Comparison of ENCODE assay signal across 10 cellular contexts in genomic region chr4:2862528-2862927, GRCh38. TPM values are rescaled to one million over a fixed set of nuclear protein-coding genes. Genes with fewer than 3 reads are reported as not detected.
DNase-seq lines count a peak whose midpoint lies in the region; ATAC-seq, FAIRE-seq and TF ChIP-seq lines count a peak whose summit lies in the region.
"Had no signal": no experiment of that assay in that cellular context is flagged by ENCODE, and none has a peak within 500 bp of the region (broad histone marks: within the 10 kb centered on the region; RNA-seq: fewer than 3 reads in every experiment).

No MANE protein-coding gene starts in this region.

- no peaks in the 10 kb centered on the region for H3K27me3 ChIP-seq in CD8-positive, alpha-beta memory T cell (ENCODE audit: insufficient read depth, low read length, poor library complexity, severe bottlenecking)
- H3K27me3 ChIP-seq in MG63, result no peaks in the 10 kb centered on the region
- no peaks in the 10 kb centered on the region for H3K27me3 ChIP-seq in endothelial cell of umbilical vein (ENCODE audit: control insufficient read depth in 2 of 2, insufficient read depth in 2 of 2, low read length in 2 of 2)
- H3K27me3 ChIP-seq in neural progenitor cell, result no peaks in the 10 kb centered on the region

- H3K4me1 Mint-ChIP-seq in CD8-positive, alpha-beta memory T cell, result peaks cover 78 to 94% (median 93%) of the 10 kb centered on the region in 3 donors
- peaks cover 41% of the 10 kb centered on the region for H3K4me1 Mint-ChIP-seq in neural progenitor cell
- peaks cover 63% of the 10 kb centered on the region for H3K4me1 Mint-ChIP-seq in activated naive CD4-positive, alpha-beta T cell treated with anti-CD3 and anti-CD28 coated beads, Interleukin-2, amount 10 ng/mL, durations not matched to agents 7 days and 5 days

- H3K9me1 ChIP-seq in endothelial cell of umbilical vein (replicated peaks; ENCODE audit: control insufficient read depth, extremely low read depth, insufficient read depth, low read length), result no peaks in the 10 kb centered on the region

- peaks cover 54% of the 10 kb centered on the region for H3K4me1 ChIP-seq in CD8-positive, alpha-beta memory T cell (ENCODE audit: insufficient read depth, low read length)
- H3K4me1 ChIP-seq in endothelial cell of umbilical vein (ENCODE audit: control insufficient read depth, extremely low read depth, insufficient read depth, low read length) (peaks cover 62% of the 10 kb centered on the region), neural progenitor cell (peaks cover 43% of the 10 kb centered on the region)

- intact Hi-C loops in endothelial cell of umbilical vein (cut with micrococcal nuclease), result no loop called here
- intact Hi-C loops in posterior cingulate gyrus (cut with DNase I), result no loop called here

- no peak for TF ChIP-seq CTCF in endothelial cell of umbilical vein (IDR thresholded peaks at IDR 0.05; ENCODE audit: extremely low read depth in 1 of 2, insufficient read depth in 1 of 2, low read depth in 1 of 2, low read length in 2 of 2)
- TF ChIP-seq CTCF in neural progenitor cell (IDR thresholded peaks at IDR 0.05), result no peak

- DNase-seq in CD8-positive, alpha-beta memory T cell, result no peak
- DNase-seq in MG63, result peak; percentile 13
- peak; percentile 47 for DNase-seq in endothelial cell of umbilical vein (ENCODE audit: low read depth, low spot score)
- DNase-seq in neural progenitor cell (ENCODE audit: low spot score), result peak; percentile 31
- DNase-seq in posterior cingulate gyrus, result no peak
- no peak for DNase-seq in activated CD4-positive, alpha-beta T cell treated with anti-CD3 and anti-CD28 coated beads for 48 hours
- no peak for DNase-seq in activated naive CD4-positive, alpha-beta T cell treated with anti-CD3 and anti-CD28 coated beads, Interleukin-2, amount 10 ng/mL, durations not matched to agents 7 days and 5 days

- dilution Hi-C loops in endothelial cell of umbilical vein (cut with MboI; ENCODE audit: extremely low pct_ligation_motif_present, low sequenced_read_pairs), result no loop called here

- CTCF ChIA-PET in CD8-positive, alpha-beta memory T cell (lab: Charles Lee), result interaction anchor here (1.1 to 1.4 kb wide), 2 partner anchors 48 to 99 kb away, joined by 3 read pairs; no protein-coding TSS in a partner anchor
- CTCF ChIA-PET in endothelial cell of umbilical vein (lab: Charles Lee), result interaction anchor here (0.8 to 3.9 kb wide), 5 partner anchors 11 to 99 kb away, joined by 3 to 21 read pairs (median 4); no protein-coding TSS in a partner anchor
- CTCF ChIA-PET in activated naive CD4-positive, alpha-beta T cell treated with anti-CD3 and anti-CD28 coated beads, Interleukin-2, amount 10 ng/mL, durations not matched to agents 7 days and 5 days (lab: Charles Lee), result interaction anchor here (0.8 kb wide), 1 partner anchor 21 kb away, joined by 3 read pairs; no protein-coding TSS in a partner anchor

- H3F3A ChIP-seq in neural progenitor cell (ENCODE audit: low read depth), result peaks cover 20% of the 10 kb centered on the region

- no peak overlapping the region for H3K27ac ChIP-seq in CD8-positive, alpha-beta memory T cell (ENCODE audit: low read depth, low read length)
- H3K27ac ChIP-seq in endothelial cell of umbilical vein (ENCODE audit: insufficient read depth, low read depth, low read length), result no peak overlapping the region
- no peak overlapping the region for H3K27ac ChIP-seq in neural progenitor cell
- H3K27ac ChIP-seq: epithelial cell of prostate had no signal

- no peaks in the 10 kb centered on the region for H3K9me3 Mint-ChIP-seq in CD8-positive, alpha-beta memory T cell
- H3K9me3 Mint-ChIP-seq in neural progenitor cell, result peaks cover under 1% of the 10 kb centered on the region
- peaks cover 8% of the 10 kb centered on the region for H3K9me3 Mint-ChIP-seq in activated naive CD4-positive, alpha-beta T cell treated with anti-CD3 and anti-CD28 coated beads, Interleukin-2, amount 10 ng/mL, durations not matched to agents 7 days and 5 days

- BruUV-seq in endothelial cell of umbilical vein (replicated peaks; lab: Mats Ljungman, UMichigan), result no TSS peak

- no peak overlapping the region for H2AFZ ChIP-seq in endothelial cell of umbilical vein (ENCODE audit: low read depth, low read length)
- H2AFZ ChIP-seq in neural progenitor cell (replicated peaks), result no peak overlapping the region

- no peak for ATAC-seq in activated CD4-positive, CD25-positive, alpha-beta regulatory T cell treated with anti-CD3 and anti-CD28 coated beads, Interleukin-2, amount 50 U/mL, for 24 hours

- H3K27me3 Mint-ChIP-seq in CD8-positive, alpha-beta memory T cell, result no peaks in the 10 kb centered on the region
- peaks cover 2% of the 10 kb centered on the region for H3K27me3 Mint-ChIP-seq in neural progenitor cell (ENCODE audit: insufficient read depth, low read depth)
- no peaks in the 10 kb centered on the region for H3K27me3 Mint-ChIP-seq in activated naive CD4-positive, alpha-beta T cell treated with anti-CD3 and anti-CD28 coated beads, Interleukin-2, amount 10 ng/mL, durations not matched to agents 7 days and 5 days

- FAIRE-seq in endothelial cell of umbilical vein (lab: Jason Lieb, UNC), result peak; percentile 35
- FAIRE-seq: TTC549 had no signal

- H4K20me1 ChIP-seq in endothelial cell of umbilical vein (replicated peaks; ENCODE audit: control insufficient read depth, extremely low read depth, insufficient read depth, low read length) (peaks cover 7% of the 10 kb centered on the region), neural progenitor cell (ENCODE audit: low read depth) (peaks cover 92% of the 10 kb centered on the region)

- peaks cover 0 to 11% (median 3%) of the 10 kb centered on the region in 3 donors for H3K36me3 Mint-ChIP-seq in CD8-positive, alpha-beta memory T cell
- peaks cover 3% of the 10 kb centered on the region for H3K36me3 Mint-ChIP-seq in neural progenitor cell
- H3K36me3 Mint-ChIP-seq in activated naive CD4-positive, alpha-beta T cell treated with anti-CD3 and anti-CD28 coated beads, Interleukin-2, amount 10 ng/mL, durations not matched to agents 7 days and 5 days, result peaks cover 32% of the 10 kb centered on the region

- H3K36me3 ChIP-seq in CD8-positive, alpha-beta memory T cell (ENCODE audit: insufficient read depth, low read length), result no peaks in the 10 kb centered on the region
- no peaks in the 10 kb centered on the region for H3K36me3 ChIP-seq in MG63
- no peaks in the 10 kb centered on the region for H3K36me3 ChIP-seq in endothelial cell of umbilical vein (ENCODE audit: control insufficient read depth in 2 of 2, extremely low read depth in 1 of 2, insufficient read depth in 2 of 2, low read length in 2 of 2)
- H3K36me3 ChIP-seq in neural progenitor cell, result no peaks in the 10 kb centered on the region

- H3K27ac Mint-ChIP-seq in CD8-positive, alpha-beta memory T cell, result peak overlapping the region in 6 of 8 donors; percentile 4 to 84 (median 46)
- H3K27ac Mint-ChIP-seq in neural progenitor cell, result peak overlapping the region; percentile 1
- H3K27ac Mint-ChIP-seq in activated naive CD4-positive, alpha-beta T cell treated with anti-CD3 and anti-CD28 coated beads, Interleukin-2, amount 10 ng/mL, durations not matched to agents 7 days and 5 days, result no peak overlapping the region

- no peak overlapping the region for H3K4me2 ChIP-seq in endothelial cell of umbilical vein (ENCODE audit: insufficient read depth, low read length)
- H3K4me2 ChIP-seq in neural progenitor cell, result peak overlapping the region; percentile 12

- H3K9me3 ChIP-seq in CD8-positive, alpha-beta memory T cell (ENCODE audit: low read length), result no peaks in the 10 kb centered on the region
- H3K9me3 ChIP-seq in MG63 (no peaks in the 10 kb centered on the region), endothelial cell of umbilical vein (replicated peaks; ENCODE audit: control insufficient read depth, insufficient read depth, low read length) (no peaks in the 10 kb centered on the region), neural progenitor cell (ENCODE audit: low read depth) (no peaks in the 10 kb centered on the region)

- H3K4me3 ChIP-seq in CD8-positive, alpha-beta memory T cell (ENCODE audit: low read length), result no peak overlapping the region
- H3K4me3 ChIP-seq in MG63 (no peak overlapping the region), endothelial cell of umbilical vein (replicated peaks in 1 of 3; ENCODE audit: insufficient read depth in 1 of 3, low read depth in 1 of 3, low read length in 3 of 3) (no peak overlapping the region), neural progenitor cell (no peak overlapping the region)

- peak overlapping the region in 2 of 7 donors; percentile 0 to 21 for H3K4me3 Mint-ChIP-seq in CD8-positive, alpha-beta memory T cell
- no peak overlapping the region for H3K4me3 Mint-ChIP-seq in neural progenitor cell
- no peak overlapping the region for H3K4me3 Mint-ChIP-seq in activated naive CD4-positive, alpha-beta T cell treated with anti-CD3 and anti-CD28 coated beads, Interleukin-2, amount 10 ng/mL, durations not matched to agents 7 days and 5 days

- H3K79me2 ChIP-seq in endothelial cell of umbilical vein (ENCODE audit: control insufficient read depth, insufficient read depth, low read length), result peaks cover 90% of the 10 kb centered on the region
- H3K79me2 ChIP-seq in neural progenitor cell (ENCODE audit: low read depth), result peaks cover 100% of the 10 kb centered on the region

- no peak for TF ChIP-seq POLR2A in endothelial cell of umbilical vein (IDR thresholded peaks at IDR 0.05; ENCODE audit: low read depth, low read length)

- H3K9ac ChIP-seq in endothelial cell of umbilical vein (replicated peaks; ENCODE audit: extremely low read depth, insufficient read depth, low read length) (no peak overlapping the region), neural progenitor cell (no peak overlapping the region)

- POLR2A ChIA-PET in CD8-positive, alpha-beta memory T cell (lab: Charles Lee), result no interaction called here
- POLR2A ChIA-PET in endothelial cell of umbilical vein (lab: Charles Lee), result no interaction called here

TF ChIP-seq in endothelial cell of umbilical vein, 7 proteins besides CTCF, POLR2A, EP300 and RAD21 (continues in another document):
- peak; percentile 30 for TF ChIP-seq JUN (IDR thresholded peaks at IDR 0.05; ENCODE audit: borderline replicate concordance, insufficient read depth, insufficient read length, low read depth)
- peak; percentile 57 for TF ChIP-seq FOS (IDR thresholded peaks at IDR 0.05; ENCODE audit: borderline replicate concordance, insufficient read depth, low read length)

RNA-seq across cellular contexts. Expression of gene ADD1, which starts 18.9 kb away (rescaled TPM):
- 100 to 1,000 TPM; 185 to 192 TPM for total RNA-seq in CD8-positive, alpha-beta memory T cell
- polyA plus RNA-seq in CD8-positive, alpha-beta memory T cell, result 217 TPM
- 62.5 and 77.3 TPM in 2 replicates for total RNA-seq in MG63 (2014; rRNA removed; shearing (Covaris generic); ENCODE audit: low replicate concordance)
- total RNA-seq in endothelial cell of umbilical vein (280 and 305 TPM in 2 replicates), neural progenitor cell (ENCODE audit: low replicate concordance) (131 and 140 TPM in 2 replicates)
- polyA plus RNA-seq in endothelial cell of umbilical vein, result 219 and 240 TPM in 2 replicates
- polyA plus RNA-seq in endothelial cell of umbilical vein (2011; cell fraction: cytosol; rRNA removed), result 224 and 238 TPM in 2 replicates
- 419 and 491 TPM in 2 replicates for polyA plus RNA-seq in endothelial cell of umbilical vein (2011; cell fraction: nucleus; rRNA removed)
- 207 and 220 TPM in 2 replicates for polyA plus RNA-seq in endothelial cell of umbilical vein (2012)
- polyA minus RNA-seq in endothelial cell of umbilical vein, result 189 and 232 TPM in 2 replicates
- 23.2 TPM for polyA minus RNA-seq in endothelial cell of umbilical vein (2011; cell fraction: cytosol; rRNA and poly(A)+ RNA removed)
- 162 and 211 TPM in 2 replicates for polyA minus RNA-seq in endothelial cell of umbilical vein (2011; cell fraction: nucleus; rRNA and poly(A)+ RNA removed)

Comparison
In these comparisons a context has a peak if more than half of its experiments do, and no peak if none do; other contexts are left out.
1. DNase-seq: peak in MG63 (single experiment), endothelial cell of umbilical vein (single experiment) and neural progenitor cell (single experiment); none in CD8-positive, alpha-beta memory T cell (0 of 5), posterior cingulate gyrus (0 of 10), activated CD4-positive, alpha-beta T cell treated with anti-CD3 and anti-CD28 coated beads for 48 hours (single experiment) and activated naive CD4-positive, alpha-beta T cell treated with anti-CD3 and anti-CD28 coated beads, Interleukin-2, amount 10 ng/mL, durations not matched to agents 7 days and 5 days (single experiment).